ENCODE assay signal across 38 cellular contexts in the genomic region with DNA sequence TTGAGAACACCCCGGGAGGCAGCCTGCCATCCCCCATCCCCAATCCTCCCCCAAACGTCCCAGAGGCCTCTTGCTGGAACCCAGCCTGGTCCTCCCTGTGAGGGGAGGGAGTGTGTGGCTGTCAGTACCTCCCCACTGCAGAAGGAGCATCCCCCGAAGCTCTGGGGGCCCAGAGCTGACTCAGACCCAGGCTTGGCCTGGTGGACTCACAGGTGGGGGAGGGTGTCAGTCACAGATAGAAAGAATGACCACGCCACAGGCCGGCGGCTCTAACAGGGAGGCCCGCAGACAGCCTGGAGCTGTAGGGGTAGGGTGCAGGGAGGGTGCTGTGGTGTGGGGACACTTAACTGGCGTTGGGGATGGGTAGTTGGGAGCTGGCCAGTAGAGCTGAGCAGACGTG. TPM values are rescaled to one million over a fixed set of nuclear protein-coding genes. Genes with fewer than 3 reads are reported as not detected.
"Had no signal": no experiment of that assay in that cellular context is flagged by ENCODE, and none has a peak within 500 bp of the region (broad histone marks: within the 10 kb centered on the region; RNA-seq: fewer than 3 reads in every experiment).

No MANE protein-coding gene starts in this region.

- H3K4me3 ChIP-seq: adrenal gland, body of pancreas, breast epithelium had no signal

- H3K4me3 Mint-ChIP-seq: activated B cell treated with CpG ODN at 0.5 μM for 24 hours; activated CD4-positive, alpha-beta memory T cell treated with anti-CD3 and anti-CD28 coated beads for 36 hours; activated CD4-positive, alpha-beta T cell treated with anti-CD3 and anti-CD28 coated beads, Interleukin-2, amount 10 ng/mL, durations not matched to agents 24 days and 14 days; activated CD8-positive, alpha-beta T cell treated with anti-CD3 and anti-CD28 coated beads for 36 hours; activated naive CD4-positive, alpha-beta T cell treated with anti-CD3 and anti-CD28 coated beads for 36 hours; activated naive CD8-positive, alpha-beta T cell treated with anti-CD3 and anti-CD28 coated beads for 36 hours; activated T-cell treated with anti-CD3 and anti-CD28 coated beads, Interleukin-2, amount 50 U/mL, for 4 hours; activated T-cell treated with anti-CD3 and anti-CD28 coated beads, Interleukin-2, amount 50 U/mL, for 72 hours; activated T-helper 1 cell treated with anti-CD3 and anti-CD28 coated beads, Interleukin-12 subunit alpha, Interleukin-12 subunit beta, Interleukin-2, Interleukin-4 antibody, amounts not matched to agents 30 ng/mL and 10 ng/mL and 1 ng/mL, durations not matched to agents 14 hours and 24 hours and 36 hours; activated T-helper 17 cell treated with anti-CD3 and anti-CD28 coated beads, Interleukin-2, amount 50 U/mL, for 72 hours; T-helper 1 cell treated with Interleukin-12 subunit alpha and Interleukin-12 subunit beta and Interleukin-4 antibody, amounts not matched to agents 30 μg/mL and 1 μg/mL, for 36 hours; T-helper 2 cell treated with Interferon-gamma antibody and Interleukin-4, amounts not matched to agents 5 μg/mL and 100 μg/mL, for 36 hours had no signal

- DNase-seq: activated B cell treated with CpG ODN at 0.5 μM for 24 hours; activated CD4-positive, alpha-beta memory T cell treated with anti-CD3 and anti-CD28 coated beads for 36 hours; activated CD4-positive, alpha-beta T cell treated with anti-CD3 and anti-CD28 coated beads for 4 hours; activated CD4-positive, alpha-beta T cell treated with anti-CD3 and anti-CD28 coated beads, Interleukin-2, amount 10 ng/mL, durations not matched to agents 24 days and 14 days; activated CD4-positive, alpha-beta T cell treated with anti-CD3 and anti-CD28 coated beads, Interleukin-2, amount 50 U/mL, for 1 hour; activated CD4-positive, alpha-beta T cell treated with anti-CD3 and anti-CD28 coated beads, Interleukin-2, amount 50 U/mL, for 4 hours; activated CD4-positive, CD25-positive, alpha-beta regulatory T cell treated with anti-CD3 and anti-CD28 coated beads, Interleukin-2, amount 50 U/mL, for 72 hours; activated CD8-positive, alpha-beta memory T cell treated with anti-CD3 and anti-CD28 coated beads, Interleukin-2, amount 50 U/mL, for 4 hours; activated CD8-positive, alpha-beta T cell treated with anti-CD3 and anti-CD28 coated beads for 36 hours; activated effector memory CD4-positive, alpha-beta T cell treated with anti-CD3 and anti-CD28 coated beads, Interleukin-2, amount 50 U/mL, for 16 hours; activated gamma-delta T cell treated with Interleukin-2 at 50 U/mL for 16 hours; activated naive CD4-positive, alpha-beta T cell; activated naive CD4-positive, alpha-beta T cell treated with anti-CD3 and anti-CD28 coated beads for 36 hours; activated naive CD4-positive, alpha-beta T cell treated with anti-CD3 and anti-CD28 coated beads, Interleukin-2, amount 50 U/mL, for 16 hours; activated naive CD8-positive, alpha-beta T cell treated with anti-CD3 and anti-CD28 coated beads for 36 hours; activated T-cell treated with anti-CD3 and anti-CD28 coated beads for 4 hours; activated T-cell treated with anti-CD3 and anti-CD28 coated beads, Interleukin-2, amount 50 U/mL, for 1 hour; activated T-cell treated with anti-CD3 and anti-CD28 coated beads, Interleukin-2, amount 50 U/mL, for 4 hours; activated T-cell treated with anti-CD3 and anti-CD28 coated beads, Interleukin-2, amount 50 U/mL, for 72 hours; adrenal gland; amniotic stem cell; aorta; body of pancreas; brain microvascular endothelial cell; central memory CD4-positive, alpha-beta T cell; T-helper 1 cell; T-helper 2 cell; T-helper 9 cell had no signal

- ATAC-seq: activated CD8-positive, alpha-beta T cell treated with anti-CD3 and anti-CD28 coated beads for 36 hours; activated naive CD4-positive, alpha-beta T cell treated with anti-CD3 and anti-CD28 coated beads, Interleukin-2, amount 50 U/mL, for 72 hours; activated T-cell treated with anti-CD3 and anti-CD28 coated beads, Interleukin-2, amount 50 U/mL, for 4 hours; activated T-cell treated with anti-CD3 and anti-CD28 coated beads, Interleukin-2, amount 50 U/mL, for 72 hours; activated T-helper 17 cell treated with anti-CD3 and anti-CD28 coated beads, Interleukin-2, amount 50 U/mL, for 72 hours; body of pancreas had no signal

- H3K4me1 Mint-ChIP-seq: activated B cell treated with CpG ODN at 0.5 μM for 24 hours; activated CD4-positive, alpha-beta T cell treated with anti-CD3 and anti-CD28 coated beads, Interleukin-2, amount 10 ng/mL, durations not matched to agents 24 days and 14 days; activated naive CD8-positive, alpha-beta T cell treated with anti-CD3 and anti-CD28 coated beads for 36 hours; activated T-helper 17 cell treated with anti-CD3 and anti-CD28 coated beads, Interleukin-2, amount 50 U/mL, for 72 hours had no signal

- H3K27ac ChIP-seq: adrenal gland, body of pancreas, brain microvascular endothelial cell, breast epithelium, VCaP had no signal

- H3K36me3 Mint-ChIP-seq: activated CD4-positive, alpha-beta memory T cell treated with anti-CD3 and anti-CD28 coated beads for 36 hours; activated naive CD4-positive, alpha-beta T cell treated with anti-CD3 and anti-CD28 coated beads, Interleukin-2, amount 50 U/mL, for 72 hours; activated naive CD8-positive, alpha-beta T cell treated with anti-CD3 and anti-CD28 coated beads for 36 hours had no signal

- H3K36me3 ChIP-seq: adrenal gland, brain microvascular endothelial cell, breast epithelium had no signal

- H3K27ac Mint-ChIP-seq: activated B cell treated with CpG ODN at 0.5 μM for 24 hours; activated CD4-positive, alpha-beta memory T cell treated with anti-CD3 and anti-CD28 coated beads for 36 hours; activated CD4-positive, alpha-beta T cell treated with anti-CD3 and anti-CD28 coated beads, Interleukin-2, amount 10 ng/mL, durations not matched to agents 24 days and 14 days; activated CD8-positive, alpha-beta T cell treated with anti-CD3 and anti-CD28 coated beads for 36 hours; activated naive CD4-positive, alpha-beta T cell treated with anti-CD3 and anti-CD28 coated beads for 36 hours; activated naive CD4-positive, alpha-beta T cell treated with anti-CD3 and anti-CD28 coated beads, Interleukin-2, amount 50 U/mL, for 72 hours; activated naive CD8-positive, alpha-beta T cell treated with anti-CD3 and anti-CD28 coated beads for 36 hours; activated T-cell treated with anti-CD3 and anti-CD28 coated beads, Interleukin-2, amount 50 U/mL, for 72 hours; activated T-helper 1 cell treated with anti-CD3 and anti-CD28 coated beads, Interleukin-12 subunit alpha, Interleukin-12 subunit beta, Interleukin-2, Interleukin-4 antibody, amounts not matched to agents 30 ng/mL and 10 ng/mL and 1 ng/mL, durations not matched to agents 14 hours and 24 hours and 36 hours; activated T-helper 17 cell treated with anti-CD3 and anti-CD28 coated beads, Interleukin-2, amount 50 U/mL, for 72 hours; T-helper 1 cell treated with Interleukin-12 subunit alpha and Interleukin-12 subunit beta and Interleukin-4 antibody, amounts not matched to agents 30 μg/mL and 1 μg/mL, for 36 hours; T-helper 2 cell treated with Interferon-gamma antibody and Interleukin-4, amounts not matched to agents 5 μg/mL and 100 μg/mL, for 36 hours had no signal

- H3K9me3 ChIP-seq: adrenal gland, body of pancreas, breast epithelium had no signal

- FAIRE-seq: astrocyte, TTC549 had no signal

- H3K9me3 Mint-ChIP-seq: activated B cell treated with CpG ODN at 0.5 μM for 24 hours; activated CD4-positive, alpha-beta memory T cell treated with anti-CD3 and anti-CD28 coated beads for 36 hours; activated CD4-positive, alpha-beta T cell treated with anti-CD3 and anti-CD28 coated beads, Interleukin-2, amount 10 ng/mL, durations not matched to agents 24 days and 14 days; activated CD8-positive, alpha-beta T cell treated with anti-CD3 and anti-CD28 coated beads for 36 hours; activated naive CD4-positive, alpha-beta T cell treated with anti-CD3 and anti-CD28 coated beads for 36 hours; activated naive CD4-positive, alpha-beta T cell treated with anti-CD3 and anti-CD28 coated beads, Interleukin-2, amount 50 U/mL, for 72 hours; activated naive CD8-positive, alpha-beta T cell treated with anti-CD3 and anti-CD28 coated beads for 36 hours; activated T-cell treated with anti-CD3 and anti-CD28 coated beads, Interleukin-2, amount 50 U/mL, for 4 hours; activated T-cell treated with anti-CD3 and anti-CD28 coated beads, Interleukin-2, amount 50 U/mL, for 72 hours; activated T-helper 1 cell treated with anti-CD3 and anti-CD28 coated beads, Interleukin-12 subunit alpha, Interleukin-12 subunit beta, Interleukin-2, Interleukin-4 antibody, amounts not matched to agents 30 ng/mL and 10 ng/mL and 1 ng/mL, durations not matched to agents 14 hours and 24 hours and 36 hours; activated T-helper 17 cell treated with anti-CD3 and anti-CD28 coated beads, Interleukin-2, amount 50 U/mL, for 72 hours; T-helper 1 cell treated with Interleukin-12 subunit alpha and Interleukin-12 subunit beta and Interleukin-4 antibody, amounts not matched to agents 30 μg/mL and 1 μg/mL, for 36 hours; T-helper 2 cell treated with Interferon-gamma antibody and Interleukin-4, amounts not matched to agents 5 μg/mL and 100 μg/mL, for 36 hours had no signal

- H3K27me3 ChIP-seq: brain microvascular endothelial cell, breast epithelium had no signal

RNA-seq across cellular contexts. Expression of a gene that starts 5.3 kb away (rescaled TPM):
- total RNA-seq: activated B cell treated with CpG ODN at 0.5 μM for 24 hours; activated CD4-positive, alpha-beta T cell treated with anti-CD3 and anti-CD28 coated beads, Interleukin-2, amount 10 ng/mL, durations not matched to agents 24 days and 14 days; activated CD8-positive, alpha-beta memory T cell treated with anti-CD3 and anti-CD28 coated beads for 36 hours; activated T-cell treated with anti-CD3 and anti-CD28 coated beads, Interleukin-2, amount 50 U/mL, for 4 hours; activated T-helper 1 cell treated with anti-CD3 and anti-CD28 coated beads, Interleukin-12 subunit alpha, Interleukin-12 subunit beta, Interleukin-2, Interleukin-4 antibody, amounts not matched to agents 30 ng/mL and 10 ng/mL and 1 ng/mL, durations not matched to agents 14 hours and 24 hours and 36 hours had no signal

RNA-seq across cellular contexts. Expression of a gene that starts 33.9 kb away (rescaled TPM):
- total RNA-seq: activated B cell treated with CpG ODN at 0.5 μM for 24 hours; activated T-helper 1 cell treated with anti-CD3 and anti-CD28 coated beads, Interleukin-12 subunit alpha, Interleukin-12 subunit beta, Interleukin-2, Interleukin-4 antibody, amounts not matched to agents 30 ng/mL and 10 ng/mL and 1 ng/mL, durations not matched to agents 14 hours and 24 hours and 36 hours had no signal
